ENCODE assay signal across 16 cellular contexts in genomic region chr21:25515484-25516405, GRCh38.
A peak's percentile ranks its signal among the peaks of the same experiment; 100 is the strongest.
DNase-seq lines count a peak whose midpoint lies in the region; ATAC-seq, FAIRE-seq and TF ChIP-seq lines count a peak whose summit lies in the region.
"Had no signal": no experiment of that assay in that cellular context is flagged by ENCODE, and none has a peak within 500 bp of the region (broad histone marks: within the 10 kb centered on the region; RNA-seq: fewer than 3 reads in every experiment).

No MANE protein-coding gene starts in this region.

- no peak overlapping the region for H3K4me3 Mint-ChIP-seq in WTC11
- H3K4me3 Mint-ChIP-seq: HFFc6; natural killer cell treated with Interleukin-12 subunit alpha and Interleukin-12 subunit beta and Interleukin-15 and Interleukin-18, amount 100 ng/mL, for 72 hours; T-cell had no signal

- TF ChIP-seq CTCF in WTC11 (IDR thresholded peaks at IDR 0.05), result no peak

- peak; percentile 64 for FAIRE-seq in GM12892 (lab: Jason Lieb, UNC)

- POLR2A ChIA-PET in WTC11 (lab: Charles Lee), result no interaction called here

- no peaks in the 10 kb centered on the region; the same call in 1 of the 2 replicates for H3K9me3 Mint-ChIP-seq in WTC11
- H3K9me3 Mint-ChIP-seq: HFFc6, T-cell had no signal

- H3K27me3 Mint-ChIP-seq in WTC11 (ENCODE audit: low read depth), result no peaks in the 10 kb centered on the region

- ATAC-seq in WTC11 (peak; percentile 15; the same call in 1 of the 2 replicates), GM19395 (IDR thresholded peaks at IDR 0.05; ENCODE audit: unreplicated experiment) (no peak), HG03342 (IDR thresholded peaks at IDR 0.05; ENCODE audit: unreplicated experiment) (no peak), GM19328 (IDR thresholded peaks at IDR 0.05; ENCODE audit: unreplicated experiment) (no peak)
- ATAC-seq: T-cell had no signal

- H3K4me1 Mint-ChIP-seq in WTC11, result peaks cover 12% of the 10 kb centered on the region

- no peak for TF ChIP-seq POLR2A in GM12892 (IDR thresholded peaks at IDR 0.05; ENCODE audit: low read depth, low read length)

- H3K36me3 Mint-ChIP-seq in WTC11, result no peaks in the 10 kb centered on the region
- H3K36me3 Mint-ChIP-seq: T-cell had no signal

- DNase-seq in D341Med (ENCODE audit: low spot score) (peak; percentile 40), GM12892 (ENCODE audit: insufficient read length) (no peak), WTC11 (ENCODE audit: low spot score) (no peak), iris pigment epithelial cell (ENCODE audit: low read depth) (peak; percentile 61), NCI-H128 (lab: John Stamatoyannopoulos, UW; ENCODE audit: unreplicated experiment) (no peak)
- DNase-seq: activated CD4-positive, alpha-beta T cell treated with anti-CD3 and anti-CD28 coated beads for 1 hour; HFFc6; KG1; NCI-H1105; NCI-H446 treated with DMSO at 0.1 percent for 48 hours; retina; T-cell had no signal

- no peak overlapping the region for H3K27ac Mint-ChIP-seq in WTC11
- H3K27ac Mint-ChIP-seq: HFFc6, T-cell had no signal

- CTCF ChIA-PET in WTC11 (lab: Charles Lee), result no interaction called here

TF ChIP-seq in WTC11, 78 proteins besides CTCF, POLR2A, EP300 and RAD21:
- TF ChIP-seq HMGA2 (CRISPR knock-in tag; IDR thresholded peaks at IDR 0.05) (no peak), SMAD3 (CRISPR knock-in tag; IDR thresholded peaks at IDR 0.05; ENCODE audit: borderline replicate concordance) (no peak), STAT6 (CRISPR knock-in tag; conservative IDR thresholded peaks at IDR 0.05; ENCODE audit: low read depth) (no peak)

Comparison
In these comparisons a context has a peak if more than half of its experiments do, and no peak if none do; other contexts are left out.
1. DNase-seq: peak in D341Med (single experiment) and iris pigment epithelial cell (single experiment); none in GM12892 (single experiment), WTC11 (single experiment) and NCI-H128 (single experiment).